12 cellular contexts compared by ENCODE assay signal in the genomic region with DNA sequence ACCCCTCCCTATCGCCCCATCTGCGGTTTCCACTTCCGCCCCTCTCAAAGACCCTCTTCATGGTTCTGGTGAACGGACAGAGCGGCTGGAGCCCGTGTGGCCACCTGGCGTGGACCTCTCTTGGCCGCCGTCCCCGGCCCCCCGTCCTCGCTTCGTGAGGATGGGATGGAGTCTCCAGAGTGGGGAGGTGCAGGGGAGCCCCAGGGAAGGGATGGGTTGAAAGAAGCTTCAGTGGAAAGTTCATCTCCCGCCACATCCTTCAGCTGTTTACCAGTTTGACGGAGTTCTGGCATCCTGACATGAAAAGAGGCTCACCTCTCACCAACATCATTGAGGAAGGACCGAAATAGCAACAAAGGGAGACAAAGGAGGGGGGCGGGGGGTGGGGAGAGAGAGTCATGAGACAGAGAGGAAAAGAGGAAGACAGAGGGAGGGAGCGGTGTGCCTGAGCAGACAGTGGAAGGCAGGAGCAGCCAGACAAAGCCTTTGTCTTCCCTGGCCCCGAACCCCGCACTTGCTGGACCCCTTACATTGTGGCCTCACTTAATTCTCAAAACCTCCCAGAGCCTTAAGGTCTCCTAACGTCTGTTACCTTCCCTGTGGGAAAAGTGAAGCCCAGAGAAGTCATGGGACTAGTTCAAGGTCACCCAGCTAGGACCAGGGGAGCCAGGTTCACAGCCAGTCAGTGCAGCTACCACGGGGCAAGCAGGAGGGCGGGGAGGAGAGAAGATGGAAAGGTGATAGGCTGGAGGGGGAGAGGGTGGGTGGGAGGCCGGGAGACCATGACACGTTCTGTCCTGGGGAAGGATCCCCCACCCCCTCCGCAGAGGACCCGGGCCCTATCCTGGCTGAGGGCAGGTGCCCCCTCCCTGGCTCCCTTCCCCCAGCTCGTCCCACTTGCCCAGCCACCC. TPM values are rescaled to one million over a fixed set of nuclear protein-coding genes. Genes with fewer than 3 reads are reported as not detected.
DNase-seq lines count a peak whose midpoint lies in the region; ATAC-seq, FAIRE-seq and TF ChIP-seq lines count a peak whose summit lies in the region.
"Had no signal": no experiment of that assay in that cellular context is flagged by ENCODE, and none has a peak within 500 bp of the region (broad histone marks: within the 10 kb centered on the region; RNA-seq: fewer than 3 reads in every experiment).

No MANE protein-coding gene starts in this region.

- ATAC-seq in activated CD4-positive, CD25-positive, alpha-beta regulatory T cell treated with anti-CD3 and anti-CD28 coated beads, Interleukin-2, amount 50 U/mL, for 24 hours, result no peak
- ATAC-seq in K562, result no peak
- ATAC-seq in HG03520 (IDR thresholded peaks at IDR 0.05; ENCODE audit: unreplicated experiment), result no peak
- no peak for ATAC-seq in HG02938 (IDR thresholded peaks at IDR 0.05; ENCODE audit: unreplicated experiment)

- H3K4me1 ChIP-seq in K562 (replicated peaks in 1 of 2; ENCODE audit: control insufficient read depth in 2 of 2, insufficient read depth in 2 of 2, low read length in 2 of 2), result peaks cover 0 to 3% of the 10 kb centered on the region in 2 experiments; a peak in 1 of 5 replicates

- no peak overlapping the region for H3K27ac ChIP-seq in K562 (ENCODE audit: extremely low read depth, low read depth, low read length)

- peaks cover 77% of the 10 kb centered on the region for H3K4me1 Mint-ChIP-seq in T-helper 2 cell treated with Interferon-gamma antibody and Interleukin-4, amounts not matched to agents 5 μg/mL and 100 μg/mL, for 36 hours (ENCODE audit: low read depth)

- WGBS in K562 (ENCODE audit: insufficient coverage, low coverage, missing lambda C conversion rate), result 2% methylated on average over 20 of the region's 28 CpGs

- 0 out of 2 replicates have a peak, but pooled peaks cover 10% of the 10 kb centered on the region for H4K20me1 ChIP-seq in K562 (replicated peaks; ENCODE audit: control insufficient read depth, insufficient read depth, low read length)

- POLR2A ChIA-PET in K562 (lab: Yijun Ruan, JAX), result no interaction called here

- intact Hi-C loops in K562 (cut with micrococcal nuclease), result no loop called here

- BruUV-seq in K562 (replicated peaks; lab: Mats Ljungman, UMichigan), result no TSS peak

- TF ChIP-seq EP300 in K562 (IDR thresholded peaks at IDR 0.05; ENCODE audit: low read length), result no peak

- in situ Hi-C loops in K562 (cut with MboI), result no loop called here

- CTCF ChIA-PET in K562 (lab: Yijun Ruan, JAX; ENCODE audit: low intra/inter-chr PET ratio), result no interaction called here

- no peaks in the 10 kb centered on the region for H3K79me2 ChIP-seq in K562 (ENCODE audit: control insufficient read depth, insufficient read depth, low read length)

- no peaks in the 10 kb centered on the region for H3K9me1 ChIP-seq in K562 (ENCODE audit: control insufficient read depth, insufficient read depth, low read length)

- H3K9me3 ChIP-seq in K562 (replicated peaks; ENCODE audit: control insufficient read depth, insufficient read depth, low read depth, low read length), result no peaks in the 10 kb centered on the region

- no peak overlapping the region for H3K4me2 ChIP-seq in K562 (ENCODE audit: insufficient read depth, low read length)

- H2AFZ ChIP-seq in K562 (ENCODE audit: low read depth, low read length), result no peak overlapping the region

- no peaks in the 10 kb centered on the region for H3K9me3 Mint-ChIP-seq in T-helper 2 cell treated with Interferon-gamma antibody and Interleukin-4, amounts not matched to agents 5 μg/mL and 100 μg/mL, for 36 hours

- H3K36me3 ChIP-seq in K562 (ENCODE audit: control insufficient read depth, insufficient read depth, low read length), result no peaks in the 10 kb centered on the region

- no peaks in the 10 kb centered on the region for H3K27me3 Mint-ChIP-seq in T-helper 2 cell treated with Interferon-gamma antibody and Interleukin-4, amounts not matched to agents 5 μg/mL and 100 μg/mL, for 36 hours (ENCODE audit: low read depth)

- peak overlapping the region; percentile 87 for H3K4me3 Mint-ChIP-seq in T-helper 2 cell treated with Interferon-gamma antibody and Interleukin-4, amounts not matched to agents 5 μg/mL and 100 μg/mL, for 36 hours

- no peak for TF ChIP-seq POLR2A in K562 (conservative IDR thresholded peaks at IDR 0.05)

- H3K36me3 Mint-ChIP-seq in T-helper 2 cell treated with Interferon-gamma antibody and Interleukin-4, amounts not matched to agents 5 μg/mL and 100 μg/mL, for 36 hours (ENCODE audit: low read depth), result peaks cover 33% of the 10 kb centered on the region

- H3K4me3 ChIP-seq in K562, result no peak overlapping the region

- peak overlapping the region; percentile 96 for H3K27ac Mint-ChIP-seq in T-helper 2 cell treated with Interferon-gamma antibody and Interleukin-4, amounts not matched to agents 5 μg/mL and 100 μg/mL, for 36 hours

- no peak for FAIRE-seq in K562 (lab: Jason Lieb, UNC)

- H3K9ac ChIP-seq in K562 (ENCODE audit: insufficient read depth in 1 of 2, low read depth in 2 of 2, low read length in 2 of 2), result no peak overlapping the region

- no peak for TF ChIP-seq RAD21 in K562 (CRISPR knock-in tag; conservative IDR thresholded peaks at IDR 0.05 in 1 of 2, IDR thresholded peaks at IDR 0.05 in 1 of 2)

- peaks cover 37 to 52% of the 10 kb centered on the region in 2 experiments for H3K27me3 ChIP-seq in K562 (ENCODE audit: control insufficient read depth in 2 of 2, insufficient read depth in 2 of 2, low read length in 2 of 2)

- peak; percentile 30 for DNase-seq in activated CD4-positive, CD25-positive, alpha-beta regulatory T cell treated with anti-CD3 and anti-CD28 coated beads, Interleukin-2, amount 50 U/mL, for 72 hours
- DNase-seq in T-helper 2 cell treated with Interferon-gamma antibody and Interleukin-4, amounts not matched to agents 5 μg/mL and 100 μg/mL, for 36 hours (ENCODE audit: low spot score), result peak; percentile 55
- DNase-seq in K562 (ENCODE audit: extremely low read depth in 1 of 4, low spot score in 3 of 4) (no peak), SHP77 treated with DMSO at 0.1 percent for 48 hours (lab: John Stamatoyannopoulos, UW) (no peak)
- DNase-seq in stimulated activated naive CD4-positive, alpha-beta T cell (lab: John Stamatoyannopoulos, UW), result peak; percentile 69 to 92 (median 83)
- DNase-seq: cerebellar nuclear complex, NCI-H2081 treated with DMSO at 0.1 percent for 48 hours had no signal

- TF ChIP-seq CTCF in K562 (IDR thresholded peaks at IDR 0.05 in 2 of 3, conservative IDR thresholded peaks at IDR 0.05 in 1 of 3; ENCODE audit: insufficient read depth in 2 of 3, low read depth in 1 of 3, low read length in 3 of 3), result no peak

TF ChIP-seq in K562, 482 proteins besides CTCF, POLR2A, EP300 and RAD21:
- TF ChIP-seq RCOR1 (IDR thresholded peaks at IDR 0.05; ENCODE audit: borderline replicate concordance in 1 of 2, low read depth in 2 of 2, low read length in 2 of 2), result no peak
- TF ChIP-seq, protein P1, sequence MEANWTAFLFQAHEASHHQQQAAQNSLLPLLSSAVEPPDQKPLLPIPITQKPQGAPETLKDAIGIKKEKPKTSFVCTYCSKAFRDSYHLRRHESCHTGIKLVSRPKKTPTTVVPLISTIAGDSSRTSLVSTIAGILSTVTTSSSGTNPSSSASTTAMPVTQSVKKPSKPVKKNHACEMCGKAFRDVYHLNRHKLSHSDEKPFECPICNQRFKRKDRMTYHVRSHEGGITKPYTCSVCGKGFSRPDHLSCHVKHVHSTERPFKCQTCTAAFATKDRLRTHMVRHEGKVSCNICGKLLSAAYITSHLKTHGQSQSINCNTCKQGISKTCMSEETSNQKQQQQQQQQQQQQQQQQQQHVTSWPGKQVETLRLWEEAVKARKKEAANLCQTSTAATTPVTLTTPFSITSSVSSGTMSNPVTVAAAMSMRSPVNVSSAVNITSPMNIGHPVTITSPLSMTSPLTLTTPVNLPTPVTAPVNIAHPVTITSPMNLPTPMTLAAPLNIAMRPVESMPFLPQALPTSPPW (CRISPR knock-in tag; IDR thresholded peaks at IDR 0.05), result peak; percentile 29; the same call in 1 of the 2 replicates
TF ChIP-seq in K562: peak in this region for 1.

RNA-seq across cellular contexts. Expression of gene CD6, which starts 54.9 kb away (rescaled TPM):
- total RNA-seq in K562 (2011; cell fraction: chromatin; rRNA removed; ENCODE audit: low replicate concordance), result not detected in 2 replicates
- not detected in 2 replicates for total RNA-seq in K562 (2011; cell fraction: nucleolus; rRNA removed)
- not detected in 2 replicates for total RNA-seq in K562 (2011; cell fraction: nucleoplasm; rRNA removed)
- total RNA-seq in K562 (2014; rRNA removed) (not detected in 2 replicates), K562 (2014; rRNA removed; fragmentation: Illumina TruSeq; extraction: Trizol) (not detected in 2 replicates), K562 (2015; rRNA removed; fragmentation: Illumina TruSeq; extraction: Trizol) (not detected in 2 replicates), K562 (2021) (0.84 and 1.5 TPM in 2 replicates)
- polyA plus RNA-seq in K562 (2011; rRNA removed) (not detected in 2 replicates), K562 (2014; fragmentation: Illumina TruSeq; extraction: Trizol) (not detected in 2 replicates), K562 (2014; fragmentation: Nextera tagmentation; extraction: Ambion mirVana) (not detected), K562 (2014; rRNA removed) (not detected in 2 replicates)
- polyA plus RNA-seq in K562 (2011; cell fraction: cytosol; rRNA removed), result not detected in 2 replicates
- not detected in 2 replicates for polyA plus RNA-seq in K562 (2011; cell fraction: nucleus; rRNA removed)
- polyA plus RNA-seq in K562 (2012), result not detected in 2 replicates
- polyA minus RNA-seq in K562 (2011; rRNA and poly(A)+ RNA removed), result not detected in 2 replicates
- polyA minus RNA-seq in K562 (2011; cell fraction: cytosol; rRNA and poly(A)+ RNA removed), result not detected in 2 replicates
- polyA minus RNA-seq in K562 (2011; cell fraction: nucleus; rRNA and poly(A)+ RNA removed), result not detected in 2 replicates
- total RNA-seq: A673 had no signal
- polyA plus RNA-seq: neural cell had no signal

Comparison
In these comparisons a context has a peak if more than half of its experiments do, and no peak if none do; other contexts are left out.
1. DNase-seq: peak in activated CD4-positive, CD25-positive, alpha-beta regulatory T cell treated with anti-CD3 and anti-CD28 coated beads, Interleukin-2, amount 50 U/mL, for 72 hours (single experiment), T-helper 2 cell treated with Interferon-gamma antibody and Interleukin-4, amounts not matched to agents 5 μg/mL and 100 μg/mL, for 36 hours (single experiment) and stimulated activated naive CD4-positive, alpha-beta T cell (6 of 6); none in K562 (0 of 4) and SHP77 treated with DMSO at 0.1 percent for 48 hours (single experiment).